In genomic region chr11:64887757-64888405, GRCh38 we compare ENCODE assay signal across 8 cellular contexts. TPM values are rescaled to one million over a fixed set of nuclear protein-coding genes. Genes with fewer than 3 reads are reported as not detected.
DNase-seq lines count a peak whose midpoint lies in the region; ATAC-seq, FAIRE-seq and TF ChIP-seq lines count a peak whose summit lies in the region.

No MANE protein-coding gene starts in this region.

- DNase-seq in D721Med (ENCODE audit: insufficient read length, low spot score) (peak; percentile 95), NAMALWA (ENCODE audit: low spot score) (peak; percentile 82), UCSD-AML1 (lab: John Stamatoyannopoulos, UW; ENCODE audit: unreplicated experiment) (peak; percentile 83), brain microvascular endothelial cell (peak; percentile 27), keratinocyte (ENCODE audit: low read depth, low spot score) (no peak), amniotic stem cell (lab: John Stamatoyannopoulos, UW) (no peak)
- peak; percentile 77 to 82 for DNase-seq in stimulated activated CD4-positive, alpha-beta T cell treated with anti-CD3 and anti-CD28 coated beads, Interleukin-15, amount 100 ng/mL, for 1 hour (ENCODE audit: low read depth in 1 of 2, low spot score in 1 of 2)

- peak overlapping the region; percentile 8 for H3K9ac ChIP-seq in keratinocyte (ENCODE audit: control insufficient read depth, extremely low read depth, insufficient read depth, low read length)

- peak; percentile 67 for TF ChIP-seq CTCF in D721Med (IDR thresholded peaks at IDR 0.05; ENCODE audit: insufficient read depth, missing control alignments)
- TF ChIP-seq CTCF in brain microvascular endothelial cell (IDR thresholded peaks at IDR 0.05; ENCODE audit: low read depth, low read length, missing control alignments), result peak; percentile 83
- TF ChIP-seq CTCF in keratinocyte (optimal IDR thresholded peaks at IDR 0.05 in 1 of 3, IDR thresholded peaks at IDR 0.05 in 1 of 3, conservative IDR thresholded peaks at IDR 0.05 in 1 of 3; ENCODE audit: extremely low read depth in 1 of 3, insufficient read depth in 2 of 3, low read length in 3 of 3), result peak; percentile 75 to 99 (median 89)

- H3K9me1 ChIP-seq in keratinocyte (ENCODE audit: control insufficient read depth, extremely low read depth, insufficient read depth, low read length), result peaks cover 2% of the 10 kb centered on the region

- H3K27ac ChIP-seq in brain microvascular endothelial cell, result no peak overlapping the region
- H3K27ac ChIP-seq in keratinocyte (ENCODE audit: control insufficient read depth, insufficient read depth, low read length), result no peak overlapping the region

- no peaks in the 10 kb centered on the region for H3K79me2 ChIP-seq in keratinocyte (ENCODE audit: control insufficient read depth, insufficient read depth, low read length)

- H3K9me3 ChIP-seq in keratinocyte (ENCODE audit: control insufficient read depth, low read depth, low read length), result no peaks in the 10 kb centered on the region

- FAIRE-seq in D721Med (lab: Jason Lieb, UNC) (no peak), keratinocyte (lab: Jason Lieb, UNC) (no peak)

- H3K4me3 ChIP-seq in brain microvascular endothelial cell (ENCODE audit: low read depth, low read length) (peak overlapping the region; percentile 42), keratinocyte (ENCODE audit: control insufficient read depth in 2 of 3, extremely low read depth in 1 of 3, insufficient read depth in 2 of 3, low read depth in 1 of 3, low read length in 3 of 3) (no peak overlapping the region)

- peaks cover 17% of the 10 kb centered on the region for H3K4me1 ChIP-seq in keratinocyte (ENCODE audit: control insufficient read depth, extremely low read depth, insufficient read depth, low read length)

- H3K36me3 ChIP-seq in brain microvascular endothelial cell (replicated peaks) (no peaks in the 10 kb centered on the region), keratinocyte (ENCODE audit: control insufficient read depth in 2 of 2, extremely low read depth in 1 of 2, insufficient read depth in 2 of 2, low read length in 2 of 2) (no peaks in the 10 kb centered on the region)

- H3K27me3 ChIP-seq in brain microvascular endothelial cell (replicated peaks) (no peaks in the 10 kb centered on the region), keratinocyte (ENCODE audit: control insufficient read depth, extremely low read depth, insufficient read depth, low read length) (no peaks in the 10 kb centered on the region)

- no peaks in the 10 kb centered on the region for H4K20me1 ChIP-seq in keratinocyte (ENCODE audit: control insufficient read depth, extremely low read depth, insufficient read depth, low read length)

- ATAC-seq in GM21717 (IDR thresholded peaks at IDR 0.05; ENCODE audit: unreplicated experiment), result peak; percentile 59

- H3K4me2 ChIP-seq in keratinocyte (ENCODE audit: control insufficient read depth, extremely low read depth, insufficient read depth, low read depth, low read length), result peak overlapping the region; percentile 53

- dilution Hi-C loops in keratinocyte (cut with MboI; ENCODE audit: extremely low pct_ligation_motif_present, low sequenced_read_pairs), result no loop called here

- in situ Hi-C loops in brain microvascular endothelial cell (cut with HindIII; ENCODE audit: low pct_ligation_motif_present, low sequenced_read_pairs), result no loop called here

- H2AFZ ChIP-seq in keratinocyte (ENCODE audit: control insufficient read depth, low read length), result peak overlapping the region; percentile 96

RNA-seq across cellular contexts. Expression of gene EHD1, which starts 9.5 kb away (rescaled TPM):
- 73.9 to 192 TPM (median 75.6 TPM) in 3 replicates for polyA plus RNA-seq in keratinocyte
- polyA plus RNA-seq in keratinocyte (2011; ENCODE audit: low read depth), result 89.7 TPM
- polyA plus RNA-seq in keratinocyte (2011; cell fraction: cytosol; rRNA removed), result 69.4 and 117 TPM in 2 replicates
- polyA plus RNA-seq in keratinocyte (2011; cell fraction: nucleus; rRNA removed), result 139 and 148 TPM in 2 replicates
- polyA plus RNA-seq in keratinocyte (2012; ENCODE audit: low replicate concordance), result 50.2 and 134 TPM in 2 replicates
- 107 to 412 TPM (median 144 TPM) in 3 replicates for polyA minus RNA-seq in keratinocyte
- polyA minus RNA-seq in keratinocyte (2011; cell fraction: cytosol; rRNA and poly(A)+ RNA removed), result 120 TPM
- 91.0 and 135 TPM in 2 replicates for polyA minus RNA-seq in keratinocyte (2011; cell fraction: nucleus; rRNA and poly(A)+ RNA removed)

RNA-seq across cellular contexts. Expression of gene ATG2A, which starts 29.1 kb away (rescaled TPM):
- polyA plus RNA-seq in keratinocyte, result 2.4 to 5.7 TPM (median 4.5 TPM) in 3 replicates
- 8.6 TPM for polyA plus RNA-seq in keratinocyte (2011; ENCODE audit: low read depth)
- 3.0 and 6.4 TPM in 2 replicates for polyA plus RNA-seq in keratinocyte (2011; cell fraction: cytosol; rRNA removed)
- polyA plus RNA-seq in keratinocyte (2011; cell fraction: nucleus; rRNA removed), result 15.8 and 21.8 TPM in 2 replicates
- 13.5 and 26.7 TPM in 2 replicates for polyA plus RNA-seq in keratinocyte (2012; ENCODE audit: low replicate concordance)
- 7.6 to 19.2 TPM (median 9.6 TPM) in 3 replicates for polyA minus RNA-seq in keratinocyte
- polyA minus RNA-seq in keratinocyte (2011; cell fraction: cytosol; rRNA and poly(A)+ RNA removed), result 27.4 TPM
- 18.6 and 21.2 TPM in 2 replicates for polyA minus RNA-seq in keratinocyte (2011; cell fraction: nucleus; rRNA and poly(A)+ RNA removed)

RNA-seq across cellular contexts. Expression of gene PPP2R5B, which starts 36.6 kb away (rescaled TPM):
- polyA plus RNA-seq in keratinocyte, result 13.7 to 20.6 TPM (median 16.4 TPM) in 3 replicates
- polyA plus RNA-seq in keratinocyte (2011; ENCODE audit: low read depth), result 7.8 TPM
- 16.3 and 20.1 TPM in 2 replicates for polyA plus RNA-seq in keratinocyte (2011; cell fraction: cytosol; rRNA removed)
- polyA plus RNA-seq in keratinocyte (2011; cell fraction: nucleus; rRNA removed), result 38.1 and 45.2 TPM in 2 replicates
- 14.8 and 20.4 TPM in 2 replicates for polyA plus RNA-seq in keratinocyte (2012; ENCODE audit: low replicate concordance)
- 11.6 to 19.6 TPM (median 15.0 TPM) in 3 replicates for polyA minus RNA-seq in keratinocyte
- polyA minus RNA-seq in keratinocyte (2011; cell fraction: cytosol; rRNA and poly(A)+ RNA removed), result 12.9 TPM
- 9.4 and 19.5 TPM in 2 replicates for polyA minus RNA-seq in keratinocyte (2011; cell fraction: nucleus; rRNA and poly(A)+ RNA removed)

RNA-seq across cellular contexts. Expression of gene CDC42BPG, which starts 43.4 kb away (rescaled TPM):
- 2.2 to 4.0 TPM (median 2.5 TPM) in 3 replicates for polyA plus RNA-seq in keratinocyte
- polyA plus RNA-seq in keratinocyte (2011; ENCODE audit: low read depth), result 2.5 TPM
- polyA plus RNA-seq in keratinocyte (2011; cell fraction: cytosol; rRNA removed), result 1.4 and 3.5 TPM in 2 replicates
- 9.9 and 12.9 TPM in 2 replicates for polyA plus RNA-seq in keratinocyte (2011; cell fraction: nucleus; rRNA removed)
- polyA plus RNA-seq in keratinocyte (2012; ENCODE audit: low replicate concordance), result 6.3 and 7.4 TPM in 2 replicates
- 3.6 to 9.7 TPM (median 5.5 TPM) in 3 replicates for polyA minus RNA-seq in keratinocyte
- polyA minus RNA-seq in keratinocyte (2011; cell fraction: cytosol; rRNA and poly(A)+ RNA removed), result 4.6 TPM
- 11.5 and 16.9 TPM in 2 replicates for polyA minus RNA-seq in keratinocyte (2011; cell fraction: nucleus; rRNA and poly(A)+ RNA removed)

RNA-seq across cellular contexts. Expression of gene GPHA2, which starts 47.8 kb away (rescaled TPM):
- polyA plus RNA-seq in keratinocyte, result 0.08 TPM in 1 of 3 replicates, not detected in the others
- polyA plus RNA-seq in keratinocyte (2011; ENCODE audit: low read depth), result not detected
- 0.16 and 0.34 TPM in 2 replicates for polyA plus RNA-seq in keratinocyte (2011; cell fraction: cytosol; rRNA removed)
- not detected in 2 replicates for polyA plus RNA-seq in keratinocyte (2011; cell fraction: nucleus; rRNA removed)
- 0.22 TPM in 1 of 2 replicates, not detected in the other for polyA plus RNA-seq in keratinocyte (2012; ENCODE audit: low replicate concordance)
- polyA minus RNA-seq in keratinocyte, result not detected in 3 replicates
- polyA minus RNA-seq in keratinocyte (2011; cell fraction: cytosol; rRNA and poly(A)+ RNA removed), result not detected
- not detected in 2 replicates for polyA minus RNA-seq in keratinocyte (2011; cell fraction: nucleus; rRNA and poly(A)+ RNA removed)

Comparison
In these comparisons a context has a peak if more than half of its experiments do, and no peak if none do; other contexts are left out.
1. DNase-seq: peak in D721Med (single experiment), NAMALWA (single experiment), UCSD-AML1 (single experiment), brain microvascular endothelial cell (single experiment) and stimulated activated CD4-positive, alpha-beta T cell treated with anti-CD3 and anti-CD28 coated beads, Interleukin-15, amount 100 ng/mL, for 1 hour (2 of 2); none in keratinocyte (single experiment) and amniotic stem cell (single experiment).
2. Peak in every context shown above with its lines, with median percentiles within 50 percentile points of each other: CTCF ChIP-seq.